15 cellular contexts compared by ENCODE assay signal in the genomic region with DNA sequence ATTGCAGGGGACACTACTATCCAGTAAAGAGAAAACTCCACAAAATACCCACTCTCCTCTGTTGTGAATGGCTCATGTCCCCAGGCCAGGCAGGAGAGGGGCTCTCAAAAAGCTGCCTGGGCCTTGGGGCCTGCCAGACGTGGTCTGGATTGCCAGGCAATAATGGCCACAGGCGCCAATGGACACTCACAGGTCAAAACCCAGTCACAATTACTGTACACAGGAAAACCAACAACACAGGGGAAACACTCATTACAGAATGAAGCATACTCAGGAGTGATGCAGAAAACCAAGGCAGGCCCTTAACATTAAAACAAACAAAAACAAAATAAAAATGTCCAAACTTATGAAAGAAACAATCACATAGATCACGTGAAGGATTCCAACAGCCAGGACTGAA.
"Had no signal": no experiment of that assay in that cellular context is flagged by ENCODE, and none has a peak within 500 bp of the region (broad histone marks: within the 10 kb centered on the region; RNA-seq: fewer than 3 reads in every experiment).

No MANE protein-coding gene starts in this region.

- H3K9me3 Mint-ChIP-seq: endodermal cell; naive thymus-derived CD4-positive, alpha-beta T cell; neural crest cell had no signal

- H3K27me3 ChIP-seq: colonic mucosa, heart right ventricle, left lung, right atrium auricular region, sigmoid colon had no signal

- DNase-seq: colonic mucosa; effector CD4-positive, alpha-beta T cell; heart right ventricle; left lung; lower lobe of right lung; mesendoderm; naive thymus-derived CD4-positive, alpha-beta T cell; sigmoid colon; stimulated activated CD4-positive, alpha-beta T cell treated with anti-CD3 and anti-CD28 coated beads, Interleukin-2, amount 100 ng/mL, for 24 hours; stimulated activated CD4-positive, alpha-beta T cell treated with anti-CD3 and anti-CD28 coated beads, Interleukin-4, amount 100 ng/mL, for 4 hours; stimulated activated naive CD4-positive, alpha-beta T cell had no signal

- H3K27me3 Mint-ChIP-seq: naive thymus-derived CD4-positive, alpha-beta T cell had no signal

- H3K36me3 ChIP-seq: colonic mucosa had no signal

- H3K27ac Mint-ChIP-seq: endodermal cell had no signal

- H3K4me3 ChIP-seq: colonic mucosa, heart right ventricle, left lung, lower lobe of right lung, right atrium auricular region, sigmoid colon, skin epidermis had no signal

- H3K4me3 Mint-ChIP-seq: endodermal cell; naive thymus-derived CD4-positive, alpha-beta T cell; neural crest cell had no signal

- H3K27ac ChIP-seq: colonic mucosa, left lung, lower lobe of right lung had no signal

- H3K4me1 ChIP-seq: colonic mucosa had no signal

- H3K9me3 ChIP-seq: colonic mucosa, heart right ventricle, left lung, lower lobe of right lung, right atrium auricular region, sigmoid colon had no signal

- ATAC-seq: heart right ventricle; left lung; lower lobe of right lung; naive thymus-derived CD4-positive, alpha-beta T cell had no signal
